ENCODE assay signal across 25 cellular contexts in genomic region chr1:173433927-173434326, GRCh38.
"Had no signal": no experiment of that assay in that cellular context is flagged by ENCODE, and none has a peak within 500 bp of the region (broad histone marks: within the 10 kb centered on the region; RNA-seq: fewer than 3 reads in every experiment).

No MANE protein-coding gene starts in this region.

- H3K27ac Mint-ChIP-seq: activated CD8-positive, alpha-beta T cell treated with anti-CD3 and anti-CD28 coated beads for 36 hours; activated naive CD4-positive, alpha-beta T cell treated with anti-CD3 and anti-CD28 coated beads, Interleukin-2, amount 50 U/mL, for 24 hours had no signal

- ATAC-seq: activated CD8-positive, alpha-beta T cell treated with anti-CD3 and anti-CD28 coated beads for 36 hours; Panc1; Right ventricle myocardium inferior; T-cell had no signal

- H3K36me3 Mint-ChIP-seq: activated naive CD4-positive, alpha-beta T cell treated with anti-CD3 and anti-CD28 coated beads, Interleukin-2, amount 50 U/mL, for 24 hours; T-cell had no signal

- H3K4me3 Mint-ChIP-seq: activated CD8-positive, alpha-beta T cell treated with anti-CD3 and anti-CD28 coated beads for 36 hours; activated naive CD4-positive, alpha-beta T cell treated with anti-CD3 and anti-CD28 coated beads, Interleukin-2, amount 50 U/mL, for 24 hours; IgD-negative memory B cell; T-cell had no signal

- H3K9me3 Mint-ChIP-seq: activated CD8-positive, alpha-beta T cell treated with anti-CD3 and anti-CD28 coated beads for 36 hours; activated naive CD4-positive, alpha-beta T cell treated with anti-CD3 and anti-CD28 coated beads, Interleukin-2, amount 50 U/mL, for 24 hours; IgD-negative memory B cell; T-cell had no signal

- H3K27me3 Mint-ChIP-seq: activated CD8-positive, alpha-beta T cell treated with anti-CD3 and anti-CD28 coated beads for 36 hours; activated naive CD4-positive, alpha-beta T cell treated with anti-CD3 and anti-CD28 coated beads, Interleukin-2, amount 50 U/mL, for 24 hours; IgD-negative memory B cell; T-cell had no signal

- DNase-seq: activated CD4-positive, alpha-beta T cell treated with anti-CD3 and anti-CD28 coated beads, Interleukin-2, amount 50 U/mL, for 1 hour; activated CD4-positive, CD25-positive, alpha-beta regulatory T cell; activated CD8-positive, alpha-beta memory T cell treated with anti-CD3 and anti-CD28 coated beads, Interleukin-2, amount 50 U/mL, for 48 hours; activated CD8-positive, alpha-beta T cell treated with anti-CD3 and anti-CD28 coated beads for 36 hours; activated naive CD4-positive, alpha-beta T cell; activated T-cell treated with anti-CD3 and anti-CD28 coated beads, Interleukin-2, amount 50 U/mL, for 48 hours; aorta; caudate nucleus; NCI-H1092; NCI-H1417; NCI-H1930; NCI-H2171; NCI-H2227 treated with DMSO at 0.1 percent for 48 hours; NCI-H526; NCI-H82; NK-92 treated with Interleukin-12 subunit alpha and Interleukin-12 subunit beta, amount 100 ng/mL, for 24 hours; OCI-M1; RPMI8226; T-cell; T-helper 2 cell; T1000 had no signal
